24 cellular contexts compared by ENCODE assay signal in the genomic region with DNA sequence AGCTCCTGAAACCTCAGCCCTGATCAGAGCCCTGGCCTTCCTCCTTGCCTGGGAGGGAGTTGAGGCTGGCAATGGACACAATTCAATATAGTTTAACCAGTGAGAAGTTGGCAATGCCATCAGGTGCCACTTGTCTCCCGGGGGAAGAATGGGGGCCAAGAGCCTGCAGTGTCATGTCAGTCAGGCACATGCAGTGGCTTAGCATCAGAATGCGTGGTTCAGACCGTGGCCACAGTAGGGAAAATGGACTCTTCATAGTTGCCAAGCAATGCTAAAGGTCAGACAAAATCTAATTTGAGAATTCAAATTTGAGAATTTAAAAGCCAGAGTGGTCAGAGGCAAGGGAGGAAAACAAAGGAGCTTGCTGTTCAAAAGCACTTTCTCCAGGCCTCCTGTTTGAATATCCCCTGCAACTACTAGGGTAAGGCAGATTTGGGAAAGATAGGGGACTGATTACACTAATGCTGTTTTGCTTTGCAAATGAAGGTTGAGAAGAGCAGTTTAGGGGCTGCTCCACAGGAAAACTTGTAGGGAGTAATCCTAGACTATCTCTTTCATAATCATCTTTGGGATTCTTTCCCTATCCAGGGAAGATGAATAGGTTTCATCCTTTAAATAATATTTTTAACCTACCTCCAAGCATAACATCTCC. TPM values are rescaled to one million over a fixed set of nuclear protein-coding genes. Genes with fewer than 3 reads are reported as not detected.
DNase-seq lines count a peak whose midpoint lies in the region; ATAC-seq, FAIRE-seq and TF ChIP-seq lines count a peak whose summit lies in the region.
"Had no signal": no experiment of that assay in that cellular context is flagged by ENCODE, and none has a peak within 500 bp of the region (broad histone marks: within the 10 kb centered on the region; RNA-seq: fewer than 3 reads in every experiment).

No MANE protein-coding gene starts in this region.

- H3K4me3 ChIP-seq in spleen (no peak overlapping the region), esophagus squamous epithelium (no peak overlapping the region)
- H3K4me3 ChIP-seq: PC-9, SJCRH30 had no signal

- no peak overlapping the region for H3K18ac ChIP-seq in H9 (ENCODE audit: insufficient read length, low read depth, low read length)

- no peak overlapping the region for H4K8ac ChIP-seq in H9 (replicated peaks; ENCODE audit: insufficient read length, low read depth, low read length)

- H3K36me3 ChIP-seq in spleen (no peaks in the 10 kb centered on the region), esophagus squamous epithelium (no peaks in the 10 kb centered on the region)
- H3K36me3 ChIP-seq: SJCRH30 had no signal

- H3K4me1 ChIP-seq in H9 (ENCODE audit: insufficient read depth, low read length) (no peaks in the 10 kb centered on the region; the same call in 1 of the 2 replicates), spleen (peaks cover 0 to 10% (median 0%) of the 10 kb centered on the region in 6 donors), esophagus squamous epithelium (peaks cover 0 to 12% (median 6%) of the 10 kb centered on the region in 3 donors)
- H3K4me1 ChIP-seq: SJCRH30 had no signal

- no peaks in the 10 kb centered on the region for H4K20me1 ChIP-seq in H9 (ENCODE audit: control insufficient read depth, insufficient read depth, insufficient read length)

- POLR2A ChIA-PET in WTC11 (lab: Charles Lee): no interaction called here

- H3K79me2 ChIP-seq in H9 (ENCODE audit: insufficient read depth, low read length): no peaks in the 10 kb centered on the region

- no peaks in the 10 kb centered on the region for H3K23me2 ChIP-seq in H9 (ENCODE audit: insufficient read length, low read depth, low read length, poor library complexity, severe bottlenecking)

- no peak overlapping the region for H3T11ph ChIP-seq in H9 (ENCODE audit: low read length)

- no peak overlapping the region for H4K91ac ChIP-seq in H9 (ENCODE audit: insufficient read length, low read depth, low read length)

- DNase-seq in H9 (no peak), WTC11 (ENCODE audit: low spot score) (no peak), mesothelial cell of epicardium (ENCODE audit: low spot score in 2 of 2, unreplicated experiment in 2 of 2) (no peak), spleen (no peak), frontal cortex (ENCODE audit: low spot score in 2 of 2) (no peak), esophagus squamous epithelium (lab: John Stamatoyannopoulos, UW) (no peak), T-helper 17 cell (no peak)
- DNase-seq: CD4-positive, CD25-positive, alpha-beta regulatory T cell; DMS153; DND-41; H7; NCI-H1092; NCI-H1694 treated with DMSO at 0.1 percent for 48 hours; NCI-H2081 treated with DMSO at 0.1 percent for 48 hours; NCI-H2171; NCI-H345; NCI-H524; PC-9; SJCRH30 had no signal

- H3K36me3 Mint-ChIP-seq in H9 (ENCODE audit: insufficient read depth in 1 of 3, low read depth in 3 of 3) (no peaks in the 10 kb centered on the region; a peak in 1 of 7 replicates), WTC11 (no peaks in the 10 kb centered on the region), mesothelial cell of epicardium (no peaks in the 10 kb centered on the region), T-helper 17 cell (ENCODE audit: low read depth) (peaks cover 2% of the 10 kb centered on the region)
- H3K36me3 Mint-ChIP-seq: CD4-positive, CD25-positive, alpha-beta regulatory T cell had no signal

- no peaks in the 10 kb centered on the region for H3K79me1 ChIP-seq in H9 (ENCODE audit: insufficient read depth, low read depth, low read length, poor library complexity, severe bottlenecking)

- no peak overlapping the region for H2AFZ ChIP-seq in H9 (ENCODE audit: low read length)
- H2AFZ ChIP-seq: PC-9 had no signal

- H3K23ac ChIP-seq in H9 (ENCODE audit: insufficient read length, low read depth, low read length): no peak overlapping the region

- whole genome bisulfite sequencing in H9 (ENCODE audit: extremely low coverage, insufficient read length, low lambda C conversion rate): no CpG with 5 or more reads among the region's 3 CpGs
- 74 to 91% (median 88%) methylated on average over 3 of the region's 3 CpGs for WGBS in spleen, 5 donors
- WGBS in esophagus squamous epithelium, 2 donors: 75 to 78% methylated on average over 3 of the region's 3 CpGs

- no peak overlapping the region for H2AK5ac ChIP-seq in H9 (ENCODE audit: insufficient read length, low read length)

- no peak overlapping the region for H2BK12ac ChIP-seq in H9 (ENCODE audit: insufficient read length, low read depth, low read length)

- H3K27me3 ChIP-seq in H9 (ENCODE audit: insufficient read depth, low read length): no peaks in the 10 kb centered on the region
- H3K27me3 ChIP-seq in spleen (replicated peaks in 1 of 7): no peaks in the 10 kb centered on the region
- H3K27me3 ChIP-seq in esophagus squamous epithelium: no peaks in the 10 kb centered on the region
- H3K27me3 ChIP-seq: SJCRH30 had no signal

- peak; percentile 63 for ATAC-seq in WTC11
- no peak for ATAC-seq in T-helper 17 cell
- ATAC-seq: Right ventricle myocardium inferior, SK-N-SH treated with all-trans-retinoic acid at 6 μM for 48 hours had no signal

- no peak for FAIRE-seq in frontal cortex (lab: Jason Lieb, UNC)

- H3K27ac ChIP-seq in H9 (ENCODE audit: insufficient read length, low read depth, low read length): no peak overlapping the region
- peak overlapping the region in 6 of 8 donors; percentile 9 to 23 (median 20) for H3K27ac ChIP-seq in spleen
- no peak overlapping the region for H3K27ac ChIP-seq in esophagus squamous epithelium
- H3K27ac ChIP-seq: PC-9, SJCRH30 had no signal

- H3K56ac ChIP-seq in H9 (ENCODE audit: insufficient read length, low read depth, low read length): no peak overlapping the region

- H3K4me3 Mint-ChIP-seq in H9 (no peak overlapping the region), WTC11 (no peak overlapping the region), mesothelial cell of epicardium (no peak overlapping the region), T-helper 17 cell (no peak overlapping the region)
- H3K4me3 Mint-ChIP-seq: CD4-positive, CD25-positive, alpha-beta regulatory T cell had no signal

- H2BK5ac ChIP-seq in H9 (ENCODE audit: insufficient read length, low read length): no peak overlapping the region

- H2BK120ac ChIP-seq in H9 (ENCODE audit: low read depth, low read length, poor library complexity, severe bottlenecking): no peak overlapping the region

- TF ChIP-seq CTCF in H9 (conservative IDR thresholded peaks at IDR 0.05) (no peak), WTC11 (IDR thresholded peaks at IDR 0.05) (no peak), mesothelial cell of epicardium (IDR thresholded peaks at IDR 0.05; ENCODE audit: unreplicated experiment) (no peak), spleen (IDR thresholded peaks at IDR 0.05 in 8 of 11, conservative IDR thresholded peaks at IDR 0.05 in 3 of 11) (no peak), esophagus squamous epithelium (IDR thresholded peaks at IDR 0.05) (no peak)

- no peak overlapping the region for H3K9ac ChIP-seq in H9 (ENCODE audit: extremely low read depth, insufficient read length, low read length)

- intact Hi-C loops in spleen (cut with DNase I; ENCODE audit: low total_unique reads) (no loop called here), esophagus squamous epithelium (cut with DNase I) (no loop called here)

- TF ChIP-seq POLR2A in spleen (IDR thresholded peaks at IDR 0.05) (no peak), esophagus squamous epithelium (IDR thresholded peaks at IDR 0.05) (no peak)

- H2BK20ac ChIP-seq in H9 (ENCODE audit: low read depth, low read length, poor library complexity, severe bottlenecking): no peak overlapping the region

- no peak overlapping the region for H4K5ac ChIP-seq in H9 (ENCODE audit: insufficient read length, low read depth, low read length)

- peak overlapping the region; percentile 41; the same call in 1 of the 2 replicates for H3K14ac ChIP-seq in H9 (ENCODE audit: insufficient read depth, low read length)

- H3K9me3 Mint-ChIP-seq in H9 (no peaks in the 10 kb centered on the region), WTC11 (no peaks in the 10 kb centered on the region), mesothelial cell of epicardium (no peaks in the 10 kb centered on the region)

- H3K4me1 Mint-ChIP-seq in H9 (peaks cover 20 to 21% of the 10 kb centered on the region in 2 experiments), WTC11 (peaks cover 24% of the 10 kb centered on the region), mesothelial cell of epicardium (peaks cover 27% of the 10 kb centered on the region), T-helper 17 cell (peaks cover 8% of the 10 kb centered on the region)

- H2BK15ac ChIP-seq in H9 (ENCODE audit: low read depth, low read length): no peak overlapping the region; the same call in 1 of the 2 replicates

- CTCF ChIA-PET in WTC11 (lab: Charles Lee): no interaction called here

- H3K27me3 Mint-ChIP-seq in H9 (ENCODE audit: low read depth): no peaks in the 10 kb centered on the region
- H3K27me3 Mint-ChIP-seq in WTC11 (ENCODE audit: low read depth): no peaks in the 10 kb centered on the region; the same call in 1 of the 2 replicates
- H3K27me3 Mint-ChIP-seq in mesothelial cell of epicardium (ENCODE audit: low read depth): no peaks in the 10 kb centered on the region
- H3K27me3 Mint-ChIP-seq in T-helper 17 cell: peaks cover 22% of the 10 kb centered on the region

- H3K27ac Mint-ChIP-seq in H9 (peak overlapping the region; percentile 48 to 88 (median 75); a peak in 4 of 7 replicates), WTC11 (no peak overlapping the region; the same call in 1 of the 2 replicates), mesothelial cell of epicardium (peak overlapping the region; percentile 4), T-helper 17 cell (no peak overlapping the region)
- H3K27ac Mint-ChIP-seq: CD4-positive, CD25-positive, alpha-beta regulatory T cell had no signal

- H3K9me3 ChIP-seq in H9 (ENCODE audit: control insufficient read depth, low read depth, low read length): no peaks in the 10 kb centered on the region
- no peaks in the 10 kb centered on the region for H3K9me3 ChIP-seq in spleen
- no peaks in the 10 kb centered on the region for H3K9me3 ChIP-seq in esophagus squamous epithelium
- H3K9me3 ChIP-seq in T-helper 17 cell (ENCODE audit: control insufficient read depth, low read length, poor library complexity, severe bottlenecking): no peaks in the 10 kb centered on the region
- H3K9me3 ChIP-seq: SJCRH30 had no signal

- H3K4me2 ChIP-seq in H9 (ENCODE audit: insufficient read depth, insufficient read length, low read length): no peak overlapping the region
- H3K4me2 ChIP-seq: PC-9 had no signal

- no peak overlapping the region for H3K4ac ChIP-seq in H9 (ENCODE audit: low read depth, low read length)

TF ChIP-seq in WTC11, 78 proteins besides CTCF, POLR2A, EP300 and RAD21 (continues in another document):
- no peak for TF ChIP-seq TEAD4 (CRISPR knock-in tag; IDR thresholded peaks at IDR 0.05)

RNA-seq across cellular contexts. Expression of gene CLIC5, which starts 33.1 kb away (rescaled TPM):
- 0.15 and 0.20 TPM in 2 replicates for total RNA-seq in H9 (2021)
- total RNA-seq in WTC11 (2021): 0.22 to 0.39 TPM (median 0.32 TPM) in 3 replicates
- total RNA-seq in mesothelial cell of epicardium: 1.8 to 2.4 TPM (median 2.1 TPM) in 3 replicates
- 100 to 1,000 TPM in 2 of 7 donors, 10 to 100 TPM in 5; 53.4 to 189 (median 85.1) TPM for total RNA-seq in spleen
- 10 to 100 TPM in 1 of 3 donors, 1 to 10 TPM in 2; 2.8 to 10.6 (median 5.8) TPM for polyA plus RNA-seq in spleen
- total RNA-seq in frontal cortex: 1.2 TPM
- 1 to 10 TPM in 3 of 4 donors, under 1 TPM in 1; 0.56 to 1.3 (median 1.2) TPM for total RNA-seq in esophagus squamous epithelium
- total RNA-seq in T-helper 17 cell: 10 to 100 TPM in 1 of 2 donors, 1 to 10 TPM in 1; 7.2 to 10.1 TPM
- total RNA-seq: A172, RPMI7951 had no signal
- polyA plus RNA-seq: BJ had no signal

Comparison
In these comparisons a context has a peak if more than half of its experiments do, and no peak if none do; other contexts are left out.
1. H3K27ac ChIP-seq: peak in spleen (6 of 8); none in H9 (single experiment) and esophagus squamous epithelium (0 of 4).
2. H3K27ac Mint-ChIP-seq: peak in H9 (3 of 3) and mesothelial cell of epicardium (single experiment); none in WTC11 (single experiment) and T-helper 17 cell (single experiment).
3. RNA of gene CLIC5, which starts 33.1 kb away (total RNA-seq): 53.4 to 189 TPM in spleen; 7.2 to 10.1 TPM in T-helper 17 cell, 1.8 to 2.4 TPM in mesothelial cell of epicardium, 0.56 to 1.3 TPM in esophagus squamous epithelium, 1.2 TPM in frontal cortex (single experiment), 0.22 to 0.39 TPM in WTC11 and 0.15 to 0.20 TPM in H9; every median in the first group is over 4 times any median in the second.